10 cellular contexts compared by ENCODE assay signal in genomic region chr6:16420715-16421461, GRCh38.
DNase-seq lines count a peak whose midpoint lies in the region; ATAC-seq and FAIRE-seq lines count a peak whose summit lies in the region.
"Had no signal": no experiment of that assay in that cellular context is flagged by ENCODE, and none has a peak within 500 bp of the region (broad histone marks: within the 10 kb centered on the region; RNA-seq: fewer than 3 reads in every experiment).

No MANE protein-coding gene starts in this region.

- peaks cover 7% of the 10 kb centered on the region for H3K4me1 ChIP-seq in SJSA1 (replicated peaks)
- H3K4me1 ChIP-seq in small intestine (ENCODE audit: control insufficient read depth in 2 of 2, insufficient read depth in 1 of 2, low read depth in 1 of 2, low read length in 1 of 2) = peaks cover 5 to 8% of the 10 kb centered on the region in 2 donors

- DNase-seq in activated CD8-positive, alpha-beta memory T cell treated with anti-CD3 and anti-CD28 coated beads for 24 hours = peak; percentile 74
- no peak for DNase-seq in activated CD8-positive, alpha-beta memory T cell treated with anti-CD3 and anti-CD28 coated beads, Interleukin-2, amount 50 U/mL, for 48 hours
- DNase-seq in SJSA1 (ENCODE audit: low read depth in 1 of 2, low spot score in 2 of 2) (peak in 1 of 2 experiments; percentile 33), small intestine (peak; percentile 24), hippocampal formation (lab: John Stamatoyannopoulos, UW) (no peak), NCI-H2196 treated with DMSO at 0.1 percent for 48 hours (lab: John Stamatoyannopoulos, UW; ENCODE audit: unreplicated experiment) (no peak)
- peak; percentile 56 for DNase-seq in effector CD4-positive, alpha-beta T cell
- DNase-seq: DND-41 had no signal

- 13 to 27% (median 13%) methylated on average over 7 of the region's 7 CpGs for WGBS in small intestine, 3 donors

- H3K4me3 ChIP-seq in SJSA1 (no peak overlapping the region), small intestine (ENCODE audit: low read depth in 1 of 2, low read length in 2 of 2) (no peak overlapping the region)

- peak; percentile 71 for ATAC-seq in HG02885 (IDR thresholded peaks at IDR 0.05; ENCODE audit: poor library complexity, unreplicated experiment)

- peak overlapping the region; percentile 25 for H3K27ac ChIP-seq in SJSA1
- H3K27ac ChIP-seq in small intestine (ENCODE audit: low read depth in 1 of 2, low read length in 1 of 2) = peak overlapping the region; percentile 8 to 92

- 0 out of 2 replicates have a peak, but pooled peaks cover 3% of the 10 kb centered on the region for H3K36me3 ChIP-seq in SJSA1
- no peaks in the 10 kb centered on the region for H3K36me3 ChIP-seq in small intestine (ENCODE audit: control insufficient read depth in 2 of 2, insufficient read depth in 2 of 2, low read length in 2 of 2)

- H3K9me3 ChIP-seq in SJSA1 (replicated peaks) = no peaks in the 10 kb centered on the region
- H3K9me3 ChIP-seq in small intestine (ENCODE audit: control insufficient read depth, low read depth) = no peaks in the 10 kb centered on the region

- FAIRE-seq in small intestine (lab: Jason Lieb, UNC) = no peak
- FAIRE-seq: colon had no signal

- H3K27me3 ChIP-seq in SJSA1 (replicated peaks) (no peaks in the 10 kb centered on the region), small intestine (ENCODE audit: control insufficient read depth in 2 of 2, insufficient read depth in 2 of 2, low read length in 2 of 2) (no peaks in the 10 kb centered on the region)

Comparison
In these comparisons a context has a peak if more than half of its experiments do, and no peak if none do; other contexts are left out.
1. DNase-seq: peak in activated CD8-positive, alpha-beta memory T cell treated with anti-CD3 and anti-CD28 coated beads for 24 hours (single experiment), effector CD4-positive, alpha-beta T cell (single experiment) and small intestine (single experiment); none in activated CD8-positive, alpha-beta memory T cell treated with anti-CD3 and anti-CD28 coated beads, Interleukin-2, amount 50 U/mL, for 48 hours (single experiment), hippocampal formation (0 of 2) and NCI-H2196 treated with DMSO at 0.1 percent for 48 hours (single experiment).